Comparison of ENCODE assay signal across 18 cellular contexts in the genomic region with DNA sequence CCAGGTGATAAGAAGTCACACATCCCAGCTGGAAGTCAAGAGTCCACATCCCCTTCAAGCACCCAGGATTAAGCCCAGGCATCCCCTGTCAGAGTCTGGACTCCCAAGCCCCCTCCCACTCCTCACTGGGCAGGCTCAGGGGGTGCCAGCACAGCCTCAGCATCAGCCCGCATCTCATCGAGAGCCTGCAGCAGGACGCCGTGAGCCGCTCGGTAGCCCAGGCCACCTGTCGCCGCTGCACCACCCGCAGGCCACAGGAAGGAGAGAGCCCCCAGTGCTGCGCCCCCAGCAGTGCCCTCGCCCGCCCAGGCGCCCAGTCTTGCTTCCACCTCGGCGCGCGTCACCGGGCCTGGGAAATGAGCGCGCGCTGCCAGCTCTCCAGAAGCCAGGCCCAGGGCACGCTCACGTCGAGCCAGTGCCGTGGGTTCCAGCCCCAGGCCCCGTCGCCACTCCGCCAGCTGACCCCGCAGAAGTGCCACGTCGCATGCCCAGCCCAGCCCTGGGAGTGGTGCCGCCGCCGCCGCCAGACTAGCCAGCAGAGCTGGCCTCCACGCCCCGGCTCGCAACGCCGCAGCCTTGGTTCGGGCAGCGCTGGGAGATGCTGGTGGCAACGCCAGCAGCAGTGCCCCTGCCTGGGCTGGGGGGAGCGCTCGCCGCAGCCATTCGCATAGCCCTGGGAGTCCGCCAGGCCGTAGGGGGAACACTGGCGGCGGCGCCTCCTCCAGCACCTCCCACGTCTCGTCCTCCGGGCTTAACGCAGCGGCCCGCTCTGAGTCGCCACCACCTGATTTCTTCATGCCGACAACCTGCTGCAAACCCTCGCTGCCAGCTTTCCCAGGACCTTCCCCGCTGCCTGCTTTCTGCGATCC. TPM values are rescaled to one million over a fixed set of nuclear protein-coding genes. Genes with fewer than 3 reads are reported as not detected.
DNase-seq lines count a peak whose midpoint lies in the region; ATAC-seq, FAIRE-seq and TF ChIP-seq lines count a peak whose summit lies in the region.
"Had no signal": no experiment of that assay in that cellular context is flagged by ENCODE, and none has a peak within 500 bp of the region (broad histone marks: within the 10 kb centered on the region; RNA-seq: fewer than 3 reads in every experiment).

No MANE protein-coding gene starts in this region.

- TF ChIP-seq POLR2A in HepG2 (IDR thresholded peaks at IDR 0.05; ENCODE audit: insufficient read depth in 1 of 2, low read depth in 2 of 2, low read length in 2 of 2) (no peak), right lobe of liver (IDR thresholded peaks at IDR 0.05) (no peak), testis (IDR thresholded peaks at IDR 0.05) (no peak), suprapubic skin (IDR thresholded peaks at IDR 0.05) (no peak)

- H3K9me3 ChIP-seq in HepG2 (ENCODE audit: low read length) (no peaks in the 10 kb centered on the region), right lobe of liver (no peaks in the 10 kb centered on the region), astrocyte (ENCODE audit: insufficient read depth, low read depth, low read length) (no peaks in the 10 kb centered on the region), kidney (ENCODE audit: control insufficient read depth in 1 of 2, low read length in 2 of 2) (no peaks in the 10 kb centered on the region), testis (no peaks in the 10 kb centered on the region), suprapubic skin (no peaks in the 10 kb centered on the region)
- H3K9me3 ChIP-seq: A549, BLaER1, HAP-1 had no signal

- H3K9ac ChIP-seq in HepG2 (ENCODE audit: insufficient read depth, low read depth, low read length) (no peak overlapping the region), astrocyte (ENCODE audit: low read length) (no peak overlapping the region), kidney (ENCODE audit: low read length in 2 of 2) (no peak overlapping the region)
- H3K9ac ChIP-seq: BLaER1 had no signal

- H2AFZ ChIP-seq in HepG2 (ENCODE audit: low read length), result no peak overlapping the region
- H2AFZ ChIP-seq in astrocyte (ENCODE audit: low read depth, low read length), result no peak overlapping the region

- peaks cover 10% of the 10 kb centered on the region for H3K36me3 Mint-ChIP-seq in astrocyte (ENCODE audit: low read depth, unreplicated experiment)

- H3K4me3 ChIP-seq in HepG2 (replicated peaks in 1 of 3; ENCODE audit: insufficient read depth in 1 of 3, low read depth in 2 of 3, low read length in 3 of 3) (no peak overlapping the region), right lobe of liver (no peak overlapping the region), astrocyte (ENCODE audit: insufficient read depth, low read depth, low read length) (no peak overlapping the region), kidney (ENCODE audit: low read length in 2 of 2) (no peak overlapping the region), testis (peak overlapping the region; percentile 15 to 35), suprapubic skin (no peak overlapping the region)
- H3K4me3 ChIP-seq: A549, BLaER1, HAP-1 had no signal

- peak overlapping the region; percentile 75 for H3K27ac Mint-ChIP-seq in astrocyte (ENCODE audit: unreplicated experiment)
- H3K27ac Mint-ChIP-seq: HFFc6 had no signal

- H3K4me2 ChIP-seq in HepG2 (ENCODE audit: low read depth, low read length) (no peak overlapping the region), astrocyte (ENCODE audit: low read length) (no peak overlapping the region)
- H3K4me2 ChIP-seq: A549, BLaER1 had no signal

- H3K4me1 Mint-ChIP-seq in astrocyte (ENCODE audit: low read depth, unreplicated experiment), result peaks cover 9% of the 10 kb centered on the region

- intact Hi-C loops in HepG2 (cut with micrococcal nuclease; ENCODE audit: unreplicated experiment) (loop anchor here (10.0 kb wide), 1 partner anchor 67 kb away; a partner anchor contains a TSS), right lobe of liver (cut with DNase I) (no loop called here), kidney (cut with DNase I) (no loop called here), testis (cut with DNase I; ENCODE audit: low total_unique reads) (no loop called here)

- peaks cover 2% of the 10 kb centered on the region; the same call in 1 of the 2 replicates for H4K20me1 ChIP-seq in HepG2 (ENCODE audit: insufficient read depth, low read length)
- peaks cover 46% of the 10 kb centered on the region for H4K20me1 ChIP-seq in astrocyte (ENCODE audit: insufficient read depth, low read length)

- CTCF ChIA-PET in HepG2 (lab: Yijun Ruan, JAX; ENCODE audit: low intra/inter-chr PET ratio, low total read pairs), result no interaction called here

- H3K36me3 ChIP-seq in HepG2 (replicated peaks in 1 of 2; ENCODE audit: control insufficient read depth in 1 of 2, insufficient read depth in 2 of 2, low read length in 2 of 2) (peaks cover 3% of the 10 kb centered on the region in 2 experiments; a peak in 4 of 5 replicates), right lobe of liver (peaks cover 0 to 11% (median 2%) of the 10 kb centered on the region in 4 donors), astrocyte (ENCODE audit: insufficient read depth, low read length) (peaks cover 10% of the 10 kb centered on the region), kidney (ENCODE audit: control insufficient read depth in 1 of 2, insufficient read depth in 2 of 2, low read length in 2 of 2) (peaks cover 12 to 15% of the 10 kb centered on the region in 2 donors), testis (ENCODE audit: low read depth, missing control alignments) (no peaks in the 10 kb centered on the region), suprapubic skin (peaks cover 33% of the 10 kb centered on the region)

- H3K27ac ChIP-seq in HepG2 (ENCODE audit: extremely low read length, insufficient read depth, low read length), result no peak overlapping the region
- no peak overlapping the region for H3K27ac ChIP-seq in right lobe of liver
- no peak overlapping the region for H3K27ac ChIP-seq in astrocyte (ENCODE audit: low read depth, low read length)
- no peak overlapping the region for H3K27ac ChIP-seq in kidney (ENCODE audit: low read depth in 2 of 2, low read length in 2 of 2)
- no peak overlapping the region for H3K27ac ChIP-seq in testis
- H3K27ac ChIP-seq in suprapubic skin, result no peak overlapping the region
- H3K27ac ChIP-seq: A549, HL-60 had no signal

- POLR2A ChIA-PET in HepG2 (lab: Yijun Ruan, JAX), result no interaction called here

- H3K9me3 Mint-ChIP-seq in astrocyte (ENCODE audit: unreplicated experiment), result no peaks in the 10 kb centered on the region
- H3K9me3 Mint-ChIP-seq: HFFc6 had no signal

- H3K4me1 ChIP-seq in HepG2 (ENCODE audit: insufficient read depth, low read length), result peaks cover 20% of the 10 kb centered on the region
- peaks cover 0 to 19% (median 8%) of the 10 kb centered on the region in 4 donors for H3K4me1 ChIP-seq in right lobe of liver
- H3K4me1 ChIP-seq in astrocyte (ENCODE audit: insufficient read depth, low read length), result peaks cover 18% of the 10 kb centered on the region
- H3K4me1 ChIP-seq in kidney (ENCODE audit: control insufficient read depth in 1 of 2, insufficient read depth in 1 of 2, low read depth in 1 of 2, low read length in 2 of 2), result peaks cover 9 to 18% of the 10 kb centered on the region in 2 donors
- peaks cover 24% of the 10 kb centered on the region for H3K4me1 ChIP-seq in testis
- H3K4me1 ChIP-seq in suprapubic skin, result peaks cover 30% of the 10 kb centered on the region

- no TSS peak for BruUV-seq in HepG2 (replicated peaks; lab: Mats Ljungman, UMichigan)

- ATAC-seq in HepG2 (no peak), right lobe of liver (no peak)
- ATAC-seq: A549 had no signal

- H3K27me3 ChIP-seq in HepG2 (ENCODE audit: control insufficient read depth in 1 of 2, insufficient read depth in 2 of 2, low read length in 2 of 2) (no peaks in the 10 kb centered on the region; a peak in 1 of 5 replicates), right lobe of liver (no peaks in the 10 kb centered on the region), astrocyte (ENCODE audit: insufficient read depth, low read length) (no peaks in the 10 kb centered on the region), testis (no peaks in the 10 kb centered on the region), suprapubic skin (no peaks in the 10 kb centered on the region)
- H3K27me3 ChIP-seq: BLaER1 had no signal

- no peak for TF ChIP-seq RAD21 in HepG2 (CRISPR knock-in tag; IDR thresholded peaks at IDR 0.05)

- TF ChIP-seq CTCF in HepG2 (CRISPR knock-in tag; IDR thresholded peaks at IDR 0.05) (no peak), right lobe of liver (IDR thresholded peaks at IDR 0.05) (no peak), astrocyte (IDR thresholded peaks at IDR 0.05; ENCODE audit: insufficient read depth, low read depth, low read length) (no peak), kidney (IDR thresholded peaks at IDR 0.05; ENCODE audit: borderline replicate concordance, extremely low read depth, insufficient read depth) (no peak), testis (IDR thresholded peaks at IDR 0.05) (no peak), suprapubic skin (IDR thresholded peaks at IDR 0.05) (no peak)

- 98% methylated on average over 48 of the region's 63 CpGs for WGBS in HepG2 (ENCODE audit: low lambda C conversion rate)
- WGBS in right lobe of liver (ENCODE audit: insufficient coverage, low coverage, low lambda C conversion rate, missing lambda C conversion rate), result 100% methylated on average over 2 of the region's 63 CpGs
- WGBS in testis, 2 donors, result 37 to 80% methylated on average over 26 to 56 of the region's 63 CpGs
- 94% methylated on average over 21 of the region's 63 CpGs for WGBS in suprapubic skin

- no peaks in the 10 kb centered on the region for H3K27me3 Mint-ChIP-seq in astrocyte (ENCODE audit: low read depth, unreplicated experiment)

- H3K79me2 ChIP-seq in HepG2 (ENCODE audit: insufficient read depth, low read length), result peaks cover 13% of the 10 kb centered on the region
- peaks cover 59% of the 10 kb centered on the region for H3K79me2 ChIP-seq in astrocyte (ENCODE audit: insufficient read depth, low read length)

- FAIRE-seq in HepG2 (lab: Jason Lieb, UNC), result no peak
- no peak for FAIRE-seq in astrocyte (lab: Jason Lieb, UNC)
- no peak for FAIRE-seq in kidney (lab: Jason Lieb, UNC)
- FAIRE-seq: A549, GM18507 had no signal

- no peak overlapping the region for H3K4me3 Mint-ChIP-seq in astrocyte (ENCODE audit: unreplicated experiment)
- H3K4me3 Mint-ChIP-seq: HFFc6 had no signal

- TF ChIP-seq EP300 in HepG2 (IDR thresholded peaks at IDR 0.05; ENCODE audit: low read depth in 2 of 2, low read length in 2 of 2) (no peak), HepG2 (CRISPR knock-in tag; IDR thresholded peaks at IDR 0.05; ENCODE audit: borderline replicate concordance) (no peak), suprapubic skin (IDR thresholded peaks at IDR 0.05) (no peak)

- DNase-seq in HepG2 (ENCODE audit: low spot score), result no peak
- DNase-seq in right lobe of liver, result no peak
- DNase-seq in astrocyte (ENCODE audit: low read depth), result no peak
- peak; percentile 73 for DNase-seq in kidney
- no peak for DNase-seq in testis
- no peak for DNase-seq in stimulated activated CD4-positive, alpha-beta T cell treated with anti-CD3 and anti-CD28 coated beads, Interleukin-15, amount 100 ng/mL, for 24 hours
- no peak for DNase-seq in suprapubic skin (ENCODE audit: low spot score in 2 of 2)
- no peak for DNase-seq in T-helper 1 cell
- DNase-seq: CD4-positive, CD25-positive, alpha-beta regulatory T cell; DMS53; GOT3; HFFc6; KBM-7 had no signal

- in situ Hi-C loops in HepG2 (cut with HindIII; ENCODE audit: extremely low pct_ligation_motif_present, low pct_unique_long_range_greater_than_20kb), result no loop called here

RNA-seq across cellular contexts. Expression of a gene that starts 3.8 kb away (rescaled TPM):
- total RNA-seq in HepG2 (2016; rRNA removed; fragmentation: Illumina TruSeq; extraction: Trizol) (12.4 and 16.5 TPM in 2 replicates), right lobe of liver (10 to 100 TPM in 4 of 6 experiments, 1 to 10 TPM in 2; 9.1 to 18.6 (median 11.0) TPM), astrocyte (49.8 and 60.7 TPM in 2 replicates), kidney (24.2 TPM), testis (10 to 100 TPM; 26.4 to 29.0 TPM), suprapubic skin (10 to 100 TPM; 17.2 to 24.7 (median 19.9) TPM)
- 1.5 and 1.9 TPM in 2 replicates for total RNA-seq in HepG2 (2016; cell fraction: cytosol; rRNA removed; fragmentation: Illumina TruSeq; extraction: Trizol; ENCODE audit: low read depth)
- 12.6 and 15.2 TPM in 2 replicates for total RNA-seq in HepG2 (2016; cell fraction: insoluble cytoplasmic fraction; rRNA removed; fragmentation: Illumina TruSeq; extraction: Trizol)
- 5.6 and 6.3 TPM in 2 replicates for total RNA-seq in HepG2 (2016; cell fraction: membrane; rRNA removed; fragmentation: Illumina TruSeq; extraction: Trizol)
- 12.7 and 12.8 TPM in 2 replicates for total RNA-seq in HepG2 (2016; cell fraction: nucleus; rRNA removed; fragmentation: Illumina TruSeq; extraction: Trizol)
- polyA plus RNA-seq in HepG2 (2011; rRNA removed) (11.4 and 11.6 TPM in 2 replicates), kidney (ENCODE audit: insufficient read depth, low read depth, low replicate concordance) (9.5 TPM), testis (ENCODE audit: insufficient read depth, low read depth, low replicate concordance) (6.0 TPM)
- 6.4 and 10.2 TPM in 2 replicates for polyA plus RNA-seq in HepG2 (2011; cell fraction: cytosol; rRNA removed)
- polyA plus RNA-seq in HepG2 (2011; cell fraction: nucleus; rRNA removed), result 11.8 and 12.3 TPM in 2 replicates
- polyA plus RNA-seq in HepG2 (2012), result 3.2 and 3.7 TPM in 2 replicates
- polyA plus RNA-seq in HepG2 (2016; cell fraction: cytosol; fragmentation: Illumina TruSeq; extraction: Trizol; ENCODE audit: low read depth), result 0.71 and 1.1 TPM in 2 replicates
- 9.0 and 10.3 TPM in 2 replicates for polyA plus RNA-seq in HepG2 (2016; cell fraction: insoluble cytoplasmic fraction; fragmentation: Illumina TruSeq; extraction: Trizol; ENCODE audit: low read depth)
- 2.1 and 2.5 TPM in 2 replicates for polyA plus RNA-seq in HepG2 (2016; cell fraction: membrane; fragmentation: Illumina TruSeq; extraction: Trizol; ENCODE audit: low read depth)
- polyA plus RNA-seq in HepG2 (2016; cell fraction: nucleus; fragmentation: Illumina TruSeq; extraction: Trizol; ENCODE audit: insufficient read depth, low read depth), result 17.0 and 18.2 TPM in 2 replicates
- polyA minus RNA-seq in HepG2 (2011; rRNA and poly(A)+ RNA removed; ENCODE audit: low replicate concordance), result 6.7 and 18.5 TPM in 2 replicates
- 10.1 and 13.1 TPM in 2 replicates for polyA minus RNA-seq in HepG2 (2011; cell fraction: cytosol; rRNA and poly(A)+ RNA removed)
- 4.9 and 8.1 TPM in 2 replicates for polyA minus RNA-seq in HepG2 (2011; cell fraction: nucleus; rRNA and poly(A)+ RNA removed)

RNA-seq across cellular contexts. Expression of a gene that starts 4.3 kb away (rescaled TPM):
- 9.6 and 10.9 TPM in 2 replicates for total RNA-seq in HepG2 (2016; rRNA removed; fragmentation: Illumina TruSeq; extraction: Trizol)
- total RNA-seq in HepG2 (2016; cell fraction: cytosol; rRNA removed; fragmentation: Illumina TruSeq; extraction: Trizol; ENCODE audit: low read depth), result 8.7 and 10.4 TPM in 2 replicates
- 10.6 and 11.2 TPM in 2 replicates for total RNA-seq in HepG2 (2016; cell fraction: insoluble cytoplasmic fraction; rRNA removed; fragmentation: Illumina TruSeq; extraction: Trizol)
- total RNA-seq in HepG2 (2016; cell fraction: membrane; rRNA removed; fragmentation: Illumina TruSeq; extraction: Trizol), result 13.9 and 14.1 TPM in 2 replicates
- 6.6 and 7.0 TPM in 2 replicates for total RNA-seq in HepG2 (2016; cell fraction: nucleus; rRNA removed; fragmentation: Illumina TruSeq; extraction: Trizol)
- 7.2 and 10.2 TPM in 2 replicates for polyA plus RNA-seq in HepG2 (2011; rRNA removed)
- 7.1 and 9.5 TPM in 2 replicates for polyA plus RNA-seq in HepG2 (2011; cell fraction: cytosol; rRNA removed)
- polyA plus RNA-seq in HepG2 (2011; cell fraction: nucleus; rRNA removed), result 7.2 and 9.1 TPM in 2 replicates
- 4.1 and 5.6 TPM in 2 replicates for polyA plus RNA-seq in HepG2 (2012)
- polyA plus RNA-seq in HepG2 (2016; cell fraction: cytosol; fragmentation: Illumina TruSeq; extraction: Trizol; ENCODE audit: low read depth), result 11.9 and 12.6 TPM in 2 replicates
- 12.1 and 13.5 TPM in 2 replicates for polyA plus RNA-seq in HepG2 (2016; cell fraction: insoluble cytoplasmic fraction; fragmentation: Illumina TruSeq; extraction: Trizol; ENCODE audit: low read depth)
- polyA plus RNA-seq in HepG2 (2016; cell fraction: membrane; fragmentation: Illumina TruSeq; extraction: Trizol; ENCODE audit: low read depth), result 12.7 and 17.2 TPM in 2 replicates
- polyA plus RNA-seq in HepG2 (2016; cell fraction: nucleus; fragmentation: Illumina TruSeq; extraction: Trizol; ENCODE audit: insufficient read depth, low read depth), result 8.1 and 10.1 TPM in 2 replicates
- 10.5 and 15.9 TPM in 2 replicates for polyA minus RNA-seq in HepG2 (2011; rRNA and poly(A)+ RNA removed; ENCODE audit: low replicate concordance)
- 3.5 and 5.6 TPM in 2 replicates for polyA minus RNA-seq in HepG2 (2011; cell fraction: cytosol; rRNA and poly(A)+ RNA removed)
- polyA minus RNA-seq in HepG2 (2011; cell fraction: nucleus; rRNA and poly(A)+ RNA removed), result 10.2 and 14.8 TPM in 2 replicates
- total RNA-seq in right lobe of liver, result 10 to 100 TPM in 4 of 6 experiments, 1 to 10 TPM in 2; 7.7 to 15.8 (median 10.3) TPM
- 13.8 and 14.5 TPM in 2 replicates for total RNA-seq in astrocyte
- 15.3 TPM for total RNA-seq in kidney
- polyA plus RNA-seq in kidney (ENCODE audit: insufficient read depth, low read depth, low replicate concordance), result 25.6 TPM
- 10 to 100 TPM; 14.6 to 17.9 TPM for total RNA-seq in testis
- polyA plus RNA-seq in testis (ENCODE audit: insufficient read depth, low read depth, low replicate concordance), result 23.1 TPM
- 10 to 100 TPM in 3 of 4 donors, 1 to 10 TPM in 1; 9.2 to 20.8 (median 13.7) TPM for total RNA-seq in suprapubic skin

RNA-seq across cellular contexts. Expression of a gene that starts 16.5 kb away (rescaled TPM):
- total RNA-seq in HepG2 (2016; rRNA removed; fragmentation: Illumina TruSeq; extraction: Trizol), result 0.24 TPM in 1 of 2 replicates, not detected in the other
- 0.53 TPM in 1 of 2 replicates, not detected in the other for total RNA-seq in HepG2 (2016; cell fraction: cytosol; rRNA removed; fragmentation: Illumina TruSeq; extraction: Trizol; ENCODE audit: low read depth)
- total RNA-seq in HepG2 (2016; cell fraction: insoluble cytoplasmic fraction; rRNA removed; fragmentation: Illumina TruSeq; extraction: Trizol), result 0.26 TPM in 1 of 2 replicates, not detected in the other
- 0.21 TPM in 1 of 2 replicates, not detected in the other for total RNA-seq in HepG2 (2016; cell fraction: membrane; rRNA removed; fragmentation: Illumina TruSeq; extraction: Trizol)
- total RNA-seq in HepG2 (2016; cell fraction: nucleus; rRNA removed; fragmentation: Illumina TruSeq; extraction: Trizol), result not detected in 2 replicates
- polyA plus RNA-seq in HepG2 (2011; rRNA removed), result 0.20 and 0.21 TPM in 2 replicates
- 0.18 and 0.24 TPM in 2 replicates for polyA plus RNA-seq in HepG2 (2011; cell fraction: cytosol; rRNA removed)
- 0.21 and 0.42 TPM in 2 replicates for polyA plus RNA-seq in HepG2 (2011; cell fraction: nucleus; rRNA removed)
- polyA plus RNA-seq in HepG2 (2012), result 0.23 and 0.27 TPM in 2 replicates
- polyA plus RNA-seq in HepG2 (2016; cell fraction: cytosol; fragmentation: Illumina TruSeq; extraction: Trizol; ENCODE audit: low read depth), result 0.16 TPM in 1 of 2 replicates, not detected in the other
- 0.53 TPM in 1 of 2 replicates, not detected in the other for polyA plus RNA-seq in HepG2 (2016; cell fraction: insoluble cytoplasmic fraction; fragmentation: Illumina TruSeq; extraction: Trizol; ENCODE audit: low read depth)
- polyA plus RNA-seq in HepG2 (2016; cell fraction: membrane; fragmentation: Illumina TruSeq; extraction: Trizol; ENCODE audit: low read depth), result not detected in 2 replicates
- polyA plus RNA-seq in HepG2 (2016; cell fraction: nucleus; fragmentation: Illumina TruSeq; extraction: Trizol; ENCODE audit: insufficient read depth, low read depth), result 0.52 and 1.4 TPM in 2 replicates
- polyA minus RNA-seq in HepG2 (2011; rRNA and poly(A)+ RNA removed; ENCODE audit: low replicate concordance), result 0.06 and 0.07 TPM in 2 replicates
- not detected in 2 replicates for polyA minus RNA-seq in HepG2 (2011; cell fraction: cytosol; rRNA and poly(A)+ RNA removed)
- polyA minus RNA-seq in HepG2 (2011; cell fraction: nucleus; rRNA and poly(A)+ RNA removed), result 0.13 TPM in 1 of 2 replicates, not detected in the other
- total RNA-seq in right lobe of liver, result 1 to 10 TPM in 1 of 6 experiments, under 1 TPM in 4, not detected in 1; 0.58 to 1.5 (median 0.81) TPM
- 0.30 and 0.96 TPM in 2 replicates for total RNA-seq in astrocyte
- total RNA-seq in kidney, result 14.8 TPM
- 41.8 TPM for polyA plus RNA-seq in kidney (ENCODE audit: insufficient read depth, low read depth, low replicate concordance)
- 1 to 10 TPM; 5.8 to 5.9 TPM for total RNA-seq in testis
- 9.9 TPM for polyA plus RNA-seq in testis (ENCODE audit: insufficient read depth, low read depth, low replicate concordance)
- total RNA-seq in suprapubic skin, result 10 to 100 TPM in 3 of 4 donors, 1 to 10 TPM in 1; 4.7 to 22.1 (median 10.9) TPM
- total RNA-seq: CD4-positive, CD25-positive, alpha-beta regulatory T cell had no signal

RNA-seq across cellular contexts. Expression of a gene that starts 16.8 kb away (rescaled TPM):
- total RNA-seq in HepG2 (2016; rRNA removed; fragmentation: Illumina TruSeq; extraction: Trizol) (21.8 and 26.3 TPM in 2 replicates), right lobe of liver (1 to 10 TPM; 5.5 to 8.4 (median 7.5) TPM), astrocyte (14.6 and 14.7 TPM in 2 replicates), kidney (24.5 TPM), testis (10 to 100 TPM; 40.6 to 44.8 TPM), suprapubic skin (10 to 100 TPM; 18.3 to 35.4 (median 25.2) TPM)
- total RNA-seq in HepG2 (2016; cell fraction: cytosol; rRNA removed; fragmentation: Illumina TruSeq; extraction: Trizol; ENCODE audit: low read depth), result 6.7 and 8.5 TPM in 2 replicates
- 20.1 and 27.3 TPM in 2 replicates for total RNA-seq in HepG2 (2016; cell fraction: insoluble cytoplasmic fraction; rRNA removed; fragmentation: Illumina TruSeq; extraction: Trizol)
- 10.4 and 12.8 TPM in 2 replicates for total RNA-seq in HepG2 (2016; cell fraction: membrane; rRNA removed; fragmentation: Illumina TruSeq; extraction: Trizol)
- total RNA-seq in HepG2 (2016; cell fraction: nucleus; rRNA removed; fragmentation: Illumina TruSeq; extraction: Trizol), result 15.2 and 17.3 TPM in 2 replicates
- polyA plus RNA-seq in HepG2 (2011; rRNA removed) (24.7 and 28.7 TPM in 2 replicates), kidney (ENCODE audit: insufficient read depth, low read depth, low replicate concordance) (19.3 TPM), testis (ENCODE audit: insufficient read depth, low read depth, low replicate concordance) (49.1 TPM)
- polyA plus RNA-seq in HepG2 (2011; cell fraction: cytosol; rRNA removed), result 21.1 and 30.4 TPM in 2 replicates
- 17.0 and 19.0 TPM in 2 replicates for polyA plus RNA-seq in HepG2 (2011; cell fraction: nucleus; rRNA removed)
- polyA plus RNA-seq in HepG2 (2012), result 22.3 and 28.4 TPM in 2 replicates
- polyA plus RNA-seq in HepG2 (2016; cell fraction: cytosol; fragmentation: Illumina TruSeq; extraction: Trizol; ENCODE audit: low read depth), result 7.4 and 7.7 TPM in 2 replicates
- polyA plus RNA-seq in HepG2 (2016; cell fraction: insoluble cytoplasmic fraction; fragmentation: Illumina TruSeq; extraction: Trizol; ENCODE audit: low read depth), result 25.4 and 33.4 TPM in 2 replicates
- 10.3 and 12.0 TPM in 2 replicates for polyA plus RNA-seq in HepG2 (2016; cell fraction: membrane; fragmentation: Illumina TruSeq; extraction: Trizol; ENCODE audit: low read depth)
- 29.4 and 29.9 TPM in 2 replicates for polyA plus RNA-seq in HepG2 (2016; cell fraction: nucleus; fragmentation: Illumina TruSeq; extraction: Trizol; ENCODE audit: insufficient read depth, low read depth)
- 30.5 and 32.9 TPM in 2 replicates for polyA minus RNA-seq in HepG2 (2011; rRNA and poly(A)+ RNA removed; ENCODE audit: low replicate concordance)
- 16.2 and 18.3 TPM in 2 replicates for polyA minus RNA-seq in HepG2 (2011; cell fraction: cytosol; rRNA and poly(A)+ RNA removed)
- 12.6 and 14.9 TPM in 2 replicates for polyA minus RNA-seq in HepG2 (2011; cell fraction: nucleus; rRNA and poly(A)+ RNA removed)

RNA-seq across cellular contexts. Expression of a gene that starts 19.8 kb away (rescaled TPM):
- total RNA-seq in HepG2 (2016; rRNA removed; fragmentation: Illumina TruSeq; extraction: Trizol), result 0.11 TPM in 1 of 2 replicates, not detected in the other
- not detected in 2 replicates for total RNA-seq in HepG2 (2016; cell fraction: cytosol; rRNA removed; fragmentation: Illumina TruSeq; extraction: Trizol; ENCODE audit: low read depth)
- not detected in 2 replicates for total RNA-seq in HepG2 (2016; cell fraction: insoluble cytoplasmic fraction; rRNA removed; fragmentation: Illumina TruSeq; extraction: Trizol)
- total RNA-seq in HepG2 (2016; cell fraction: membrane; rRNA removed; fragmentation: Illumina TruSeq; extraction: Trizol), result 0.06 TPM in 1 of 2 replicates, not detected in the other
- total RNA-seq in HepG2 (2016; cell fraction: nucleus; rRNA removed; fragmentation: Illumina TruSeq; extraction: Trizol), result 0.31 TPM in 1 of 2 replicates, not detected in the other
- polyA plus RNA-seq in HepG2 (2011; rRNA removed), result 0.16 TPM in 2 replicates
- polyA plus RNA-seq in HepG2 (2011; cell fraction: cytosol; rRNA removed), result 0.03 and 0.08 TPM in 2 replicates
- 0.61 and 0.79 TPM in 2 replicates for polyA plus RNA-seq in HepG2 (2011; cell fraction: nucleus; rRNA removed)
- 0.15 and 0.21 TPM in 2 replicates for polyA plus RNA-seq in HepG2 (2012)
- polyA plus RNA-seq in HepG2 (2016; cell fraction: cytosol; fragmentation: Illumina TruSeq; extraction: Trizol; ENCODE audit: low read depth), result not detected in 2 replicates
- 0.10 and 0.12 TPM in 2 replicates for polyA plus RNA-seq in HepG2 (2016; cell fraction: insoluble cytoplasmic fraction; fragmentation: Illumina TruSeq; extraction: Trizol; ENCODE audit: low read depth)
- 0.10 TPM in 2 replicates for polyA plus RNA-seq in HepG2 (2016; cell fraction: membrane; fragmentation: Illumina TruSeq; extraction: Trizol; ENCODE audit: low read depth)
- polyA plus RNA-seq in HepG2 (2016; cell fraction: nucleus; fragmentation: Illumina TruSeq; extraction: Trizol; ENCODE audit: insufficient read depth, low read depth), result 0.51 and 1.2 TPM in 2 replicates
- 0.18 and 0.23 TPM in 2 replicates for polyA minus RNA-seq in HepG2 (2011; rRNA and poly(A)+ RNA removed; ENCODE audit: low replicate concordance)
- not detected in 2 replicates for polyA minus RNA-seq in HepG2 (2011; cell fraction: cytosol; rRNA and poly(A)+ RNA removed)
- polyA minus RNA-seq in HepG2 (2011; cell fraction: nucleus; rRNA and poly(A)+ RNA removed), result 0.39 and 0.50 TPM in 2 replicates
- total RNA-seq in right lobe of liver, result under 1 TPM in 5 of 6 experiments, not detected in 1; 0.09 to 0.37 (median 0.18) TPM
- total RNA-seq in astrocyte, result 0.23 TPM in 1 of 2 replicates, not detected in the other
- 0.28 TPM for total RNA-seq in kidney
- polyA plus RNA-seq in kidney (ENCODE audit: insufficient read depth, low read depth, low replicate concordance), result 0.22 TPM
- total RNA-seq in testis, result 10 to 100 TPM in 1 of 2 donors, 1 to 10 TPM in 1; 8.4 to 21.3 TPM
- 36.0 TPM for polyA plus RNA-seq in testis (ENCODE audit: insufficient read depth, low read depth, low replicate concordance)
- 1 to 10 TPM in 1 of 4 donors, not detected in 3; 1.4 TPM for total RNA-seq in suprapubic skin

Comparison
In these comparisons a context has a peak if more than half of its experiments do, and no peak if none do; other contexts are left out.
1. H3K4me3 ChIP-seq: peak in testis (2 of 2); none in HepG2 (0 of 3), right lobe of liver (0 of 3), astrocyte (single experiment), kidney (0 of 2) and suprapubic skin (single experiment).